Comparison of ENCODE assay signal across 30 cellular contexts in the genomic region with DNA sequence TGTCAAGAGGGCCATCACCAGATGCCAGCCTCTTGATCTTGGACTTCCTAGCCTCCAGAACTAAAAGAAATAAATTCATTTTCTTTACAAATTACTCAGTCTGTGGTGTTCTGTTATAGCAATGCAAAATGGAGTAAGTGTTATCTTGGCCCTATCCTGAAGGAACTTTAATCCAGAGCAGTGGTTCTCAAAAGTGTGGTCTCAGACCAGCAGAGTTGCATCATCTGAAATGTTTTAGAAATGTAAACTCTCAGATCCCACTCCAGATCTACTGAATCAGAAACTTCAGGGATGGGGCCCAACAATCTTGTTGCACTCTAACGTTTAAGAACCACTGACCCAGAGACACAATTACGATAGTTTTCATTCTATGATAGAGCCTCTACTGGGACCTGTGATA. TPM values are rescaled to one million over a fixed set of nuclear protein-coding genes. Genes with fewer than 3 reads are reported as not detected.
"Had no signal": no experiment of that assay in that cellular context is flagged by ENCODE, and none has a peak within 500 bp of the region (broad histone marks: within the 10 kb centered on the region; RNA-seq: fewer than 3 reads in every experiment).

No MANE protein-coding gene starts in this region.

- H3K27me3 ChIP-seq: body of pancreas, colonic mucosa, esophagus squamous epithelium had no signal

- H3K27me3 Mint-ChIP-seq: activated B cell treated with CpG ODN at 0.5 μM for 24 hours; activated CD8-positive, alpha-beta T cell treated with anti-CD3 and anti-CD28 coated beads for 36 hours; activated naive CD8-positive, alpha-beta T cell; activated T-helper 17 cell treated with anti-CD3 and anti-CD28 coated beads, Interleukin-2, amount 50 U/mL, for 72 hours; T-helper 17 cell had no signal

- ATAC-seq: activated CD4-positive, CD25-positive, alpha-beta regulatory T cell treated with anti-CD3 and anti-CD28 coated beads, Interleukin-2, amount 50 U/mL, for 24 hours; activated CD8-positive, alpha-beta T cell treated with anti-CD3 and anti-CD28 coated beads for 36 hours; activated T-cell treated with anti-CD3 and anti-CD28 coated beads, Interleukin-2, amount 50 U/mL, for 4 hours; activated T-helper 17 cell treated with anti-CD3 and anti-CD28 coated beads, Interleukin-2, amount 50 U/mL, for 72 hours; body of pancreas; T-helper 17 cell had no signal

- H3K9me3 ChIP-seq: body of pancreas, colonic mucosa, esophagus squamous epithelium had no signal

- H3K4me3 Mint-ChIP-seq: activated B cell treated with CpG ODN at 0.5 μM for 24 hours; activated CD8-positive, alpha-beta T cell treated with anti-CD3 and anti-CD28 coated beads for 36 hours; activated naive CD8-positive, alpha-beta T cell; activated T-cell treated with anti-CD3 and anti-CD28 coated beads, Interleukin-2, amount 50 U/mL, for 4 hours; activated T-helper 17 cell treated with anti-CD3 and anti-CD28 coated beads, Interleukin-2, amount 50 U/mL, for 72 hours; T-helper 17 cell; T-helper 2 cell treated with Interferon-gamma antibody and Interleukin-4, amounts not matched to agents 5 μg/mL and 100 μg/mL, for 36 hours had no signal

- H3K36me3 ChIP-seq: colonic mucosa had no signal

- H3K27ac Mint-ChIP-seq: activated B cell treated with CpG ODN at 0.5 μM for 24 hours; activated CD8-positive, alpha-beta T cell treated with anti-CD3 and anti-CD28 coated beads for 36 hours; activated naive CD8-positive, alpha-beta T cell; activated T-helper 17 cell treated with anti-CD3 and anti-CD28 coated beads, Interleukin-2, amount 50 U/mL, for 72 hours; T-helper 2 cell treated with Interferon-gamma antibody and Interleukin-4, amounts not matched to agents 5 μg/mL and 100 μg/mL, for 36 hours had no signal

- H3K4me3 ChIP-seq: body of pancreas, colonic mucosa, esophagus squamous epithelium had no signal

- DNase-seq: activated B cell treated with CpG ODN at 0.5 μM for 24 hours; activated CD4-positive, alpha-beta T cell treated with anti-CD3 and anti-CD28 coated beads for 48 hours; activated CD4-positive, alpha-beta T cell treated with anti-CD3 and anti-CD28 coated beads, Interleukin-2, amount 50 U/mL, for 1 hour; activated CD4-positive, alpha-beta T cell treated with anti-CD3 and anti-CD28 coated beads, Interleukin-2, amount 50 U/mL, for 48 hours; activated CD8-positive, alpha-beta memory T cell treated with anti-CD3 and anti-CD28 coated beads for 24 hours; activated CD8-positive, alpha-beta T cell treated with anti-CD3 and anti-CD28 coated beads for 36 hours; activated effector memory CD4-positive, alpha-beta T cell treated with Interleukin-2 at 50 U/mL for 16 hours; activated gamma-delta T cell treated with Interleukin-2 at 50 U/mL for 16 hours; activated naive CD4-positive, alpha-beta T cell treated with anti-CD3 and anti-CD28 coated beads, Interleukin-2, amount 50 U/mL, for 16 hours; activated naive CD4-positive, alpha-beta T cell treated with Interleukin-2 at 50 U/mL for 16 hours; activated T-cell treated with anti-CD3 and anti-CD28 coated beads, Interleukin-2, amount 50 U/mL, for 4 hours; amygdala; aorta; body of pancreas; caudate nucleus; colonic mucosa; effector CD8-positive, alpha-beta T cell; esophagus squamous epithelium; foreskin fibroblast; head of caudate nucleus; T-helper 1 cell; T-helper 17 cell; T1000; WERI-Rb-1 had no signal

- H3K27ac ChIP-seq: body of pancreas, colonic mucosa, epithelial cell of prostate, esophagus squamous epithelium, WERI-Rb-1 had no signal

- H3K9me3 Mint-ChIP-seq: activated B cell treated with CpG ODN at 0.5 μM for 24 hours; activated CD8-positive, alpha-beta T cell treated with anti-CD3 and anti-CD28 coated beads for 36 hours; activated T-cell treated with anti-CD3 and anti-CD28 coated beads, Interleukin-2, amount 50 U/mL, for 4 hours; activated T-helper 17 cell treated with anti-CD3 and anti-CD28 coated beads, Interleukin-2, amount 50 U/mL, for 72 hours; T-helper 2 cell treated with Interferon-gamma antibody and Interleukin-4, amounts not matched to agents 5 μg/mL and 100 μg/mL, for 36 hours had no signal

RNA-seq across cellular contexts. Expression of a gene that starts 43.3 kb away (rescaled TPM):
- total RNA-seq: activated B cell treated with CpG ODN at 0.5 μM for 24 hours, aorta, endothelial cell of umbilical vein had no signal
- polyA plus RNA-seq: endothelial cell of umbilical vein had no signal
